Comparison of ENCODE assay signal across 9 cellular contexts in genomic region chr11:47765086-47765485, GRCh38. TPM values are rescaled to one million over a fixed set of nuclear protein-coding genes. Genes with fewer than 3 reads are reported as not detected.
A peak's percentile ranks its signal among the peaks of the same experiment; 100 is the strongest.
DNase-seq lines count a peak whose midpoint lies in the region; ATAC-seq and TF ChIP-seq lines count a peak whose summit lies in the region.
"Had no signal": no experiment of that assay in that cellular context is flagged by ENCODE, and none has a peak within 500 bp of the region (broad histone marks: within the 10 kb centered on the region; RNA-seq: fewer than 3 reads in every experiment).

No MANE protein-coding gene starts in this region.

- H3K27ac ChIP-seq in AG04450 (ENCODE audit: low read depth, low read length) (no peak overlapping the region), spleen (peak overlapping the region in 4 of 8 donors; percentile 99 to 100 (median 100))

- peak overlapping the region; percentile 75 for H3K27ac Mint-ChIP-seq in HFFc6
- peak overlapping the region; percentile 99 for H3K27ac Mint-ChIP-seq in activated naive CD8-positive, alpha-beta T cell treated with anti-CD3 and anti-CD28 coated beads, Interleukin-2, amount 50 U/mL, for 24 hours

- DNase-seq in AG04450 (ENCODE audit: low read depth, low spot score) (no peak), HFFc6 (no peak), kidney epithelial cell (ENCODE audit: low read depth) (no peak), NK-92 (lab: John Stamatoyannopoulos, UW; ENCODE audit: unreplicated experiment) (no peak), spleen (no peak), GM10248 (ENCODE audit: extremely low spot score) (no peak)
- DNase-seq in activated naive CD8-positive, alpha-beta T cell treated with anti-CD3 and anti-CD28 coated beads, Interleukin-2, amount 50 U/mL, for 24 hours: no peak
- DNase-seq: DMS79 had no signal

- TF ChIP-seq POLR2A in spleen (IDR thresholded peaks at IDR 0.05): no peak

- H3K9me3 ChIP-seq in AG04450 (ENCODE audit: control insufficient read depth, insufficient read depth, low read length) (no peaks in the 10 kb centered on the region; the same call in 1 of the 2 replicates), spleen (no peaks in the 10 kb centered on the region)

- H3K36me3 ChIP-seq in kidney epithelial cell (ENCODE audit: control insufficient read depth, insufficient read depth, low read length) (no peaks in the 10 kb centered on the region), spleen (peaks cover 0 to 51% (median 43%) of the 10 kb centered on the region in 6 donors)

- H3K4me3 ChIP-seq in AG04450 (ENCODE audit: low read depth, low read length) (peak overlapping the region; percentile 86), kidney epithelial cell (ENCODE audit: low read depth, low read length) (peak overlapping the region; percentile 5), spleen (peak overlapping the region in 3 of 8 donors; percentile 86 to 91 (median 88))

- peaks cover 12 to 53% (median 25%) of the 10 kb centered on the region in 6 donors for H3K4me1 ChIP-seq in spleen

- H3K4me1 Mint-ChIP-seq in HFFc6 (ENCODE audit: low read depth): peaks cover 25% of the 10 kb centered on the region
- H3K4me1 Mint-ChIP-seq in activated naive CD8-positive, alpha-beta T cell treated with anti-CD3 and anti-CD28 coated beads, Interleukin-2, amount 50 U/mL, for 24 hours: peaks cover 23% of the 10 kb centered on the region

- intact Hi-C loops in spleen (cut with DNase I; ENCODE audit: low total_unique reads): no loop called here

- no peaks in the 10 kb centered on the region for H3K9me3 Mint-ChIP-seq in HFFc6
- H3K9me3 Mint-ChIP-seq in activated naive CD8-positive, alpha-beta T cell treated with anti-CD3 and anti-CD28 coated beads, Interleukin-2, amount 50 U/mL, for 24 hours: no peaks in the 10 kb centered on the region

- no peaks in the 10 kb centered on the region; the same call in 1 of the 2 replicates for H3K27me3 Mint-ChIP-seq in HFFc6 (ENCODE audit: insufficient read depth)
- no peaks in the 10 kb centered on the region for H3K27me3 Mint-ChIP-seq in activated naive CD8-positive, alpha-beta T cell treated with anti-CD3 and anti-CD28 coated beads, Interleukin-2, amount 50 U/mL, for 24 hours

- CTCF ChIA-PET in AG04450 (lab: Charles Lee): interaction anchor here (0.6 kb wide), 1 partner anchor 286 kb away, joined by 3 read pairs; no protein-coding TSS in a partner anchor
- CTCF ChIA-PET in GM10248 (lab: Yijun Ruan, JAX): interaction anchor here (1.4 kb wide), 1 partner anchor 9 kb away, joined by 4 read pairs; no protein-coding TSS in a partner anchor

- H3K4me3 Mint-ChIP-seq in HFFc6: peak overlapping the region; percentile 99
- peak overlapping the region; percentile 99 for H3K4me3 Mint-ChIP-seq in activated naive CD8-positive, alpha-beta T cell treated with anti-CD3 and anti-CD28 coated beads, Interleukin-2, amount 50 U/mL, for 24 hours

- WGBS in spleen, 5 donors: 50 to 72% (median 61%) methylated on average over 2 of the region's 2 CpGs

- H3K27me3 ChIP-seq in AG04450 (ENCODE audit: control insufficient read depth, insufficient read depth, low read length) (no peaks in the 10 kb centered on the region), kidney epithelial cell (ENCODE audit: control insufficient read depth, insufficient read depth, low read length) (no peaks in the 10 kb centered on the region), spleen (replicated peaks in 1 of 7) (no peaks in the 10 kb centered on the region)

- TF ChIP-seq CTCF in AG04450 (IDR thresholded peaks at IDR 0.05; ENCODE audit: low read depth, low read length): no peak
- no peak for TF ChIP-seq CTCF in HFFc6 (IDR thresholded peaks at IDR 0.05)
- TF ChIP-seq CTCF in kidney epithelial cell (IDR thresholded peaks at IDR 0.05; ENCODE audit: insufficient read depth, low read length, poor library complexity, severe bottlenecking): no peak
- no peak for TF ChIP-seq CTCF in spleen (IDR thresholded peaks at IDR 0.05 in 8 of 11, conservative IDR thresholded peaks at IDR 0.05 in 3 of 11)
- TF ChIP-seq CTCF in GM10248 (IDR thresholded peaks at IDR 0.05; ENCODE audit: control extremely low read depth, extremely low read depth, low read depth, missing control alignments): no peak

- peaks cover 27% of the 10 kb centered on the region for H3K36me3 Mint-ChIP-seq in HFFc6 (ENCODE audit: low read depth)
- H3K36me3 Mint-ChIP-seq in activated naive CD8-positive, alpha-beta T cell treated with anti-CD3 and anti-CD28 coated beads, Interleukin-2, amount 50 U/mL, for 24 hours (ENCODE audit: low read depth): peaks cover 53% of the 10 kb centered on the region

- POLR2A ChIA-PET in AG04450 (lab: Yijun Ruan, JAX): no interaction called here
- POLR2A ChIA-PET in GM10248 (lab: Yijun Ruan, JAX): no interaction called here

- no peak for ATAC-seq in activated naive CD8-positive, alpha-beta T cell treated with anti-CD3 and anti-CD28 coated beads, Interleukin-2, amount 50 U/mL, for 24 hours
- ATAC-seq in GM21825 (IDR thresholded peaks at IDR 0.05; ENCODE audit: unreplicated experiment): no peak

RNA-seq across cellular contexts. Expression of gene FNBP4, which starts 2.1 kb away (rescaled TPM):
- polyA plus RNA-seq in AG04450 (2011; rRNA removed): 60.6 and 74.2 TPM in 2 replicates
- polyA minus RNA-seq in AG04450 (2011; rRNA and poly(A)+ RNA removed): 49.0 and 53.2 TPM in 2 replicates
- total RNA-seq in HFFc6 (2021; fragmentation: NEBNext Ultra II Directional; extraction: Animal tissue kit (Norgen Biotek cat#: 25700)): 10 to 100 TPM; 41.4 to 43.6 (median 42.3) TPM
- 56.5 and 96.4 TPM in 2 replicates for total RNA-seq in kidney epithelial cell
- total RNA-seq in spleen: 100 to 1,000 TPM; 114 to 217 (median 157) TPM
- 10 to 100 TPM; 32.0 to 59.2 (median 51.2) TPM for polyA plus RNA-seq in spleen

RNA-seq across cellular contexts. Expression of gene AGBL2, which starts 49.9 kb away (rescaled TPM):
- polyA plus RNA-seq in AG04450 (2011; rRNA removed) (2.0 and 2.2 TPM in 2 replicates), spleen (1 to 10 TPM; 2.0 to 3.6 (median 2.9) TPM)
- 0.74 and 1.3 TPM in 2 replicates for polyA minus RNA-seq in AG04450 (2011; rRNA and poly(A)+ RNA removed)
- 1 to 10 TPM in 4 of 6 experiments, under 1 TPM in 2; 0.71 to 1.8 (median 1.2) TPM for total RNA-seq in HFFc6 (2021; fragmentation: NEBNext Ultra II Directional; extraction: Animal tissue kit (Norgen Biotek cat#: 25700))
- total RNA-seq in kidney epithelial cell (0.29 and 0.62 TPM in 2 replicates), spleen (1 to 10 TPM; 1.1 to 5.1 (median 2.2) TPM)
